In the genomic region with DNA sequence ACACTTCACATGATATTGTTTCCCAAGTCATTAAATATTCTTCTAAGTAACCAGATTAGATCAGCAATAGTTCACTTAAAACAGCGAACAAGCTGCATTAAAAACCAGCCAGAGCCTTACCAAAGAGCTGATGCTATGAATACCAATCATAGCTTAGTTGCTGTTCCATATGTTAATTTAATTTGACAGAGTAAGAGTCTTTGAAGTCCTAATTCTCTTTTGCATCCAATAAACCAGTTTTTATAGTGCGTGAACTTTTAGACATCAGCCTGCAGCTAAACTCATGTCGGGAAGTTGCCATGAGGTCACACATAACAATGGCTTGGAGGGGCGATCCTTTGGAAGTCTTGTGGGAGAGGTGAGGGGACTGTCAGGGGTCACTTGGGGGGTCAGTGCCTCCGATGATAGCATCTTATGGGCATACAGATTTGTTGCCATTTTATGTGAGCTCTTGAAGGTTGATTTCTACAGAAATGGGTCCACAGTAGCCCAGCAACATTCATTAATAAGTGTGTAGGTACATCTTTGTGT, we compare ENCODE assay signal across 19 cellular contexts.
"Had no signal": no experiment of that assay in that cellular context is flagged by ENCODE, and none has a peak within 500 bp of the region (broad histone marks: within the 10 kb centered on the region; RNA-seq: fewer than 3 reads in every experiment).

No MANE protein-coding gene starts in this region.

- DNase-seq: activated CD4-positive, alpha-beta T cell treated with anti-CD3 and anti-CD28 coated beads, Interleukin-2, amount 50 U/mL, for 1 hour; activated CD4-positive, CD25-positive, alpha-beta regulatory T cell treated with anti-CD3 and anti-CD28 coated beads, Interleukin-2, amount 50 U/mL, for 72 hours; activated effector memory CD4-positive, alpha-beta T cell treated with anti-CD3 and anti-CD28 coated beads, Interleukin-2, amount 50 U/mL, for 16 hours; activated naive CD4-positive, alpha-beta T cell treated with anti-CD3 and anti-CD28 coated beads, Interleukin-2, amount 50 U/mL, for 16 hours; activated T-cell treated with anti-CD3 and anti-CD28 coated beads, Interleukin-2, amount 50 U/mL, for 72 hours; cortex of kidney; effector memory CD8-positive, alpha-beta T cell; hippocampal formation; naive B cell; posterior cingulate gyrus had no signal

- H3K9me3 Mint-ChIP-seq: activated T-cell treated with anti-CD3 and anti-CD28 coated beads, Interleukin-2, amount 50 U/mL, for 72 hours; effector memory CD8-positive, alpha-beta T cell; naive B cell; stimulated activated naive CD8-positive, alpha-beta T cell treated with anti-CD3 and anti-CD28 coated beads, Interleukin-15, Interleukin-2, amounts not matched to agents 100 ng/mL and 50 ng/mL, for 24 hours; T-helper 1 cell treated with Interleukin-12 subunit alpha and Interleukin-12 subunit beta and Interleukin-4 antibody, amounts not matched to agents 30 μg/mL and 1 μg/mL, for 36 hours had no signal

- H3K4me1 ChIP-seq: ascending aorta, breast epithelium, tibial nerve, vagina had no signal

- H3K27me3 ChIP-seq: ascending aorta, breast epithelium, neutrophil, tibial nerve, vagina had no signal

- ATAC-seq: activated T-cell treated with anti-CD3 and anti-CD28 coated beads, Interleukin-2, amount 50 U/mL, for 72 hours; effector memory CD8-positive, alpha-beta T cell; left lobe of liver had no signal

- H3K27ac Mint-ChIP-seq: activated T-cell treated with anti-CD3 and anti-CD28 coated beads, Interleukin-2, amount 50 U/mL, for 72 hours; effector memory CD8-positive, alpha-beta T cell; naive B cell; stimulated activated naive CD8-positive, alpha-beta T cell treated with anti-CD3 and anti-CD28 coated beads, Interleukin-15, Interleukin-2, amounts not matched to agents 100 ng/mL and 50 ng/mL, for 24 hours; T-helper 1 cell treated with Interleukin-12 subunit alpha and Interleukin-12 subunit beta and Interleukin-4 antibody, amounts not matched to agents 30 μg/mL and 1 μg/mL, for 36 hours had no signal

- H3K4me3 Mint-ChIP-seq: activated T-cell treated with anti-CD3 and anti-CD28 coated beads, Interleukin-2, amount 50 U/mL, for 72 hours; effector memory CD8-positive, alpha-beta T cell; stimulated activated naive CD8-positive, alpha-beta T cell treated with anti-CD3 and anti-CD28 coated beads, Interleukin-15, Interleukin-2, amounts not matched to agents 100 ng/mL and 50 ng/mL, for 24 hours; T-helper 1 cell treated with Interleukin-12 subunit alpha and Interleukin-12 subunit beta and Interleukin-4 antibody, amounts not matched to agents 30 μg/mL and 1 μg/mL, for 36 hours had no signal

- H3K36me3 ChIP-seq: ascending aorta, breast epithelium, neutrophil, tibial nerve, vagina had no signal

- H3K27ac ChIP-seq: ascending aorta, breast epithelium, neutrophil, tibial nerve, vagina had no signal

- H3K4me3 ChIP-seq: ascending aorta, breast epithelium, lung, tibial nerve, vagina had no signal

- H3K9me3 ChIP-seq: ascending aorta, breast epithelium, neutrophil, tibial nerve, vagina had no signal

- H3K36me3 Mint-ChIP-seq: naive B cell had no signal
